In the genomic region with DNA sequence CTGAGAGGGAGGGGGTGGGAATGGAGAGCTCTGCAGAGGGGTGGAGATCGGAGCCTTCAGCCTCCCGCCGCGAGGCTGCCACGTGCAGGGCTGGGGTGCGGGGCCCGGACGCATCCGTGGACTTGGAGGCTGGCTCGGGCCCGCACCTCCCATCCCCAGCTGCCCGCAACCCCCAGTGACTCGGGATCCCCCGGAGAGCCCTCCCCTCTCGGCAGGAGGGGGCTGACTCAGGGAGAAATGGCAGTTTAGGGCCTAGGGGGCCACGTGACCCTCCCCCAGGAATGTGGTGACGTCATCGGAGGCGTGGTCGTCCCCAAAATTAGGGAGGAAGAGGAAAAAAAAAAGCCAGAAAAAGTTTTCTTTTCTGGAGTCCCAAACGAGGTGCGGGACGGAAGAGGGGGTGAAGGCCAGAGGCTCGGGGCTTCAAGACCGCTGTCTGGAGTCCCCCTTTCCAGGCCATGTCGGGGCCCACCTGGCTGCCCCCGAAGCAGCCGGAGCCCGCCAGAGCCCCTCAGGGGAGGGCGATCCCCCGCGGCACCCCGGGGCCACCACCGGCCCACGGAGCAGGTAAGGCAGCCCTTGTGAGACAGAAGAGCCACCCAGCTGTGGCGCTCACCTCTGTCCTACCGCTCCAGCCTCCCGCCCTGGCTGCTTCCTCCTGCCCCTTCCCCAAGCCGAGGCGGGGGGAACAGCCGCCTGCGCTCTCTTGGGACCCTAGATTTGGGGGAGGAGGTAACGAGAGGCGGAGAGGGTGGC, we compare ENCODE assay signal across 8 cellular contexts. TPM values are rescaled to one million over a fixed set of nuclear protein-coding genes. Genes with fewer than 3 reads are reported as not detected.
DNase-seq lines count a peak whose midpoint lies in the region; ATAC-seq and TF ChIP-seq lines count a peak whose summit lies in the region.

A gene with protein sequence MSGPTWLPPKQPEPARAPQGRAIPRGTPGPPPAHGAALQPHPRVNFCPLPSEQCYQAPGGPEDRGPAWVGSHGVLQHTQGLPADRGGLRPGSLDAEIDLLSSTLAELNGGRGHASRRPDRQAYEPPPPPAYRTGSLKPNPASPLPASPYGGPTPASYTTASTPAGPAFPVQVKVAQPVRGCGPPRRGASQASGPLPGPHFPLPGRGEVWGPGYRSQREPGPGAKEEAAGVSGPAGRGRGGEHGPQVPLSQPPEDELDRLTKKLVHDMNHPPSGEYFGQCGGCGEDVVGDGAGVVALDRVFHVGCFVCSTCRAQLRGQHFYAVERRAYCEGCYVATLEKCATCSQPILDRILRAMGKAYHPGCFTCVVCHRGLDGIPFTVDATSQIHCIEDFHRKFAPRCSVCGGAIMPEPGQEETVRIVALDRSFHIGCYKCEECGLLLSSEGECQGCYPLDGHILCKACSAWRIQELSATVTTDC (plus strand): TSS at position 348 of the 756 bp plus-strand sequence. CDS start 111 bp downstream, at position 459.

- intact Hi-C loops in ascending aorta (cut with DNase I) (loop anchor here (5.0 kb wide), 2 partner anchors 265 to 440 kb away; a partner anchor contains a TSS), left ventricle myocardium superior (cut with micrococcal nuclease) (no loop called here), posterior vena cava (cut with DNase I) (no loop called here)

- no peak for TF ChIP-seq CTCF in ascending aorta (IDR thresholded peaks at IDR 0.05)

- peak; percentile 93 for DNase-seq in COLO829 (ENCODE audit: low spot score)
- DNase-seq in SK-N-MC (ENCODE audit: low read depth, low spot score) = peak; percentile 66
- peak; percentile 71 to 96 for DNase-seq in ascending aorta (ENCODE audit: low spot score in 2 of 2)
- peak; percentile 91 for DNase-seq in left ventricle myocardium superior
- peak; percentile 97 for DNase-seq in posterior vena cava (ENCODE audit: low spot score)
- no peak for DNase-seq in NCI-H1092 treated with DMSO at 0.1 percent for 48 hours (lab: John Stamatoyannopoulos, UW)

- H3K4me1 ChIP-seq in ascending aorta = peaks cover 17 to 23% of the 10 kb centered on the region in 2 donors

- ATAC-seq in HG02610 (IDR thresholded peaks at IDR 0.05; ENCODE audit: unreplicated experiment) (peak; percentile 47), left ventricle myocardium superior (peak; percentile 73), GM21360 (IDR thresholded peaks at IDR 0.05; ENCODE audit: unreplicated experiment) (no peak)

- no peaks in the 10 kb centered on the region for H3K9me3 ChIP-seq in SK-N-MC (ENCODE audit: low read depth, low read length)
- no peaks in the 10 kb centered on the region for H3K9me3 ChIP-seq in ascending aorta

- H3K9ac ChIP-seq in SK-N-MC (ENCODE audit: insufficient read length) = peak within 1 kb of the TSS; percentile 98

- H3K36me3 ChIP-seq in SK-N-MC (ENCODE audit: insufficient read depth, low read length) (peaks cover 22% of the 10 kb centered on the region), ascending aorta (peaks cover 19 to 20% of the 10 kb centered on the region in 2 donors)

- H3K27ac ChIP-seq in SK-N-MC = peak within 1 kb of the TSS; percentile 98
- H3K27ac ChIP-seq in ascending aorta = peak within 1 kb of the TSS; percentile 99

- peak within 1 kb of the TSS; percentile 92 for H3K4me3 ChIP-seq in SK-N-MC
- peak within 1 kb of the TSS; percentile 94 to 95 for H3K4me3 ChIP-seq in ascending aorta

- H3K27me3 ChIP-seq in ascending aorta = no peaks in the 10 kb centered on the region

RNA-seq across cellular contexts. Expression of the gene that starts here (rescaled TPM):
- total RNA-seq in ascending aorta (221 TPM), left ventricle myocardium superior (13.6 TPM), posterior vena cava (10 to 100 TPM; 55.7 to 58.7 TPM)
